ENCODE assay signal across 8 cellular contexts in the genomic region with DNA sequence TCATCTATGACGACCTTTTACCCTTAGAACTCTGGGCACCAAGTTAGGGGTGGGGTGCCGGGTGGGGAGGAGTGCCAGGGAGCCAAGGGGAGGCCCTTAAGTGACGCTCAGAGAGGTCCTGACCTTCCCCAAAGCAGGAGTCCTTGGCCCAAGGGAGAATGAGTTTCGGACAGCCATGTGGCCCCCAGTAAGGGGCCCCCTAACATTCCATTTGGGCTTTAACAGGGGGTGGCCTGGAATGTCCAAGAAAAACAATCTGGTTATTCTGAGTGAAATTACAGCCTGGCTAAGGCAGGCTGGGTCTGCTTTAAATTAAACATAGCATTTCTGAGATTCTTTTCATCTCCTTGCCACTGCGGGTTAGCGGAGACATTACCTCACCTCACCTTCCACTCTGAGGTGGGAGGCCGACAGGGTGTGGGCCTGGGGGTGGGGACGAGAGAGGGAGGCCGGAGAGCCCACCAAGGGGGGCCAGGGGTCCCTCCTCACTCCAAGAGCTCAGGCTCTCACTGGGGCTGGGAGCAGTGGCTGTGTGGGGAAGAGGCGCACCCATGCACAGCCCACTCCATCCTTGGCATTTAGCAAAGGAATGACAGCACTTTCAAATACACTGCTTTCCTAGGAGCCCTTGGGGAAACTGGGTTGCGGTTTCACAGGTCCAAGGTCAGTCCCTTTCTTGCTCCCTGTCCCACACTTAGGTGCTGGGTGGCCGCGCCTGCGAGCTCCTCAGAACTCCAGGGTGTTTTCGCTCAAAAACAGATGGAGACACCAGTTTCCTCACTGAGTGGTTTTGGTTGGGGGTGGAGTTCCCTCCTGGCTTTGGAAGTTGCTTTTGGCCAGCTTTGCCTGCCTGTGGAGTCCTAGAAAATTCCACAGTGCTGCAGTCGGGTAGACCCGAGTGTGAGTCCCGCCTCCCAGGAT.
DNase-seq lines count a peak whose midpoint lies in the region; ATAC-seq and TF ChIP-seq lines count a peak whose summit lies in the region.

No MANE protein-coding gene starts in this region.

- H3K4me1 Mint-ChIP-seq in activated B cell treated with CpG ODN at 0.5 μM for 24 hours, result peaks cover 82% of the 10 kb centered on the region
- H3K4me1 Mint-ChIP-seq in Calu3 (ENCODE audit: low read depth, unreplicated experiment), result peaks cover 7% of the 10 kb centered on the region

- H3K27ac ChIP-seq in left ventricle myocardium inferior (replicated peaks), result peak overlapping the region; percentile 82
- peak overlapping the region; percentile 74 to 92 (median 86) for H3K27ac ChIP-seq in spleen

- H3K36me3 ChIP-seq in left ventricle myocardium inferior, result no peaks in the 10 kb centered on the region
- no peaks in the 10 kb centered on the region for H3K36me3 ChIP-seq in spleen

- no peaks in the 10 kb centered on the region for H3K36me3 Mint-ChIP-seq in activated B cell treated with CpG ODN at 0.5 μM for 24 hours (ENCODE audit: low read depth)
- no peaks in the 10 kb centered on the region for H3K36me3 Mint-ChIP-seq in Calu3 (ENCODE audit: insufficient read depth, unreplicated experiment)

- POLR2A ChIA-PET in activated B cell treated with CpG ODN at 0.5 μM for 24 hours (lab: Charles Lee), result interaction anchor here (2.0 to 3.0 kb wide), 4 partner anchors 16 to 145 kb away, joined by 4 to 16 read pairs (median 6); no protein-coding TSS in a partner anchor

- H3K27ac Mint-ChIP-seq in activated B cell treated with CpG ODN at 0.5 μM for 24 hours, result peak overlapping the region; percentile 96
- no peak overlapping the region for H3K27ac Mint-ChIP-seq in Calu3 (ENCODE audit: unreplicated experiment)

- H3K27me3 Mint-ChIP-seq in activated B cell treated with CpG ODN at 0.5 μM for 24 hours (no peaks in the 10 kb centered on the region), Calu3 (ENCODE audit: unreplicated experiment) (peaks cover 16% of the 10 kb centered on the region)

- ATAC-seq in activated B cell treated with CpG ODN at 0.5 μM for 24 hours (ENCODE audit: low read depth), result no peak
- no peak for ATAC-seq in HG02938 (IDR thresholded peaks at IDR 0.05; ENCODE audit: unreplicated experiment)
- no peak for ATAC-seq in HG03196 (IDR thresholded peaks at IDR 0.05; ENCODE audit: unreplicated experiment)

- no peaks in the 10 kb centered on the region for H3K27me3 ChIP-seq in left ventricle myocardium inferior (ENCODE audit: low read depth)
- no peaks in the 10 kb centered on the region for H3K27me3 ChIP-seq in spleen (replicated peaks in 1 of 7)

- H3K9me3 Mint-ChIP-seq in activated B cell treated with CpG ODN at 0.5 μM for 24 hours (no peaks in the 10 kb centered on the region), Calu3 (ENCODE audit: low read depth, unreplicated experiment) (no peaks in the 10 kb centered on the region)

- peak overlapping the region; percentile 20; the same call in 1 of the 2 replicates for H3K4me3 ChIP-seq in GM12865 (ENCODE audit: low read depth, low read length)
- H3K4me3 ChIP-seq in left ventricle myocardium inferior, result no peak overlapping the region
- H3K4me3 ChIP-seq in spleen, result no peak overlapping the region

- no peak for TF ChIP-seq CTCF in GM12865 (IDR thresholded peaks at IDR 0.05; ENCODE audit: insufficient read depth, low read depth, low read length, missing control alignments)
- no peak for TF ChIP-seq CTCF in activated B cell treated with CpG ODN at 0.5 μM for 24 hours (IDR thresholded peaks at IDR 0.05)
- no peak for TF ChIP-seq CTCF in left ventricle myocardium inferior (IDR thresholded peaks at IDR 0.05; ENCODE audit: borderline replicate concordance)
- no peak for TF ChIP-seq CTCF in spleen (IDR thresholded peaks at IDR 0.05 in 8 of 11, conservative IDR thresholded peaks at IDR 0.05 in 3 of 11)
- TF ChIP-seq CTCF in Calu3 (IDR thresholded peaks at IDR 0.05; ENCODE audit: unreplicated experiment), result no peak

- BruUV-seq in Calu3 (replicated peaks; lab: Mats Ljungman, UMichigan), result no TSS peak

- no peak for TF ChIP-seq POLR2A in spleen (IDR thresholded peaks at IDR 0.05)

- intact Hi-C loops in activated B cell treated with CpG ODN at 0.5 μM for 24 hours (cut with micrococcal nuclease) (loop anchor here (2.0 to 10.0 kb wide), 2 partner anchors 18 to 196 kb away; partner anchors contain the start of genes IMMT and MRPL35), left ventricle myocardium inferior (cut with micrococcal nuclease) (no loop called here), spleen (cut with DNase I; ENCODE audit: low total_unique reads) (no loop called here), Calu3 (cut with micrococcal nuclease; ENCODE audit: unreplicated experiment) (loop anchor here (5.0 kb wide), 1 partner anchor 106 kb away; no protein-coding TSS in a partner anchor)

- CTCF ChIA-PET in activated B cell treated with CpG ODN at 0.5 μM for 24 hours (lab: Charles Lee), result interaction anchor here (1.7 to 2.1 kb wide), 2 partner anchors 38 to 111 kb away, joined by 4 to 5 read pairs; no protein-coding TSS in a partner anchor
- CTCF ChIA-PET in Calu3 (lab: Charles Lee), result interaction anchor here (1.6 kb wide), 1 partner anchor 9 kb away, joined by 4 read pairs; no protein-coding TSS in a partner anchor

- DNase-seq in GM12865 (ENCODE audit: low read depth) (no peak), activated B cell treated with CpG ODN at 0.5 μM for 24 hours (no peak), left ventricle myocardium inferior (peak; percentile 45), spleen (peak; percentile 77), Calu3 (no peak)
- DNase-seq in stimulated activated CD4-positive, alpha-beta T cell treated with anti-CD3 and anti-CD28 coated beads, Interleukin-2, amount 100 ng/mL, for 24 hours, result no peak

- H3K4me1 ChIP-seq in left ventricle myocardium inferior (peaks cover 77% of the 10 kb centered on the region), spleen (peaks cover 69 to 81% (median 79%) of the 10 kb centered on the region in 6 donors)

- 63 to 79% (median 67%) methylated on average over 12 to 18 of the region's 18 CpGs for WGBS in spleen, 5 donors

- H3K9me3 ChIP-seq in left ventricle myocardium inferior (replicated peaks) (peaks cover 10% of the 10 kb centered on the region), spleen (no peaks in the 10 kb centered on the region)

- H3K4me3 Mint-ChIP-seq in activated B cell treated with CpG ODN at 0.5 μM for 24 hours (peak overlapping the region; percentile 66), Calu3 (ENCODE audit: low read depth, unreplicated experiment) (no peak overlapping the region)

Comparison
In these comparisons a context has a peak if more than half of its experiments do, and no peak if none do; other contexts are left out.
1. DNase-seq: peak in left ventricle myocardium inferior (single experiment) and spleen (single experiment); none in GM12865 (single experiment), activated B cell treated with CpG ODN at 0.5 μM for 24 hours (single experiment), stimulated activated CD4-positive, alpha-beta T cell treated with anti-CD3 and anti-CD28 coated beads, Interleukin-2, amount 100 ng/mL, for 24 hours (0 of 2) and Calu3 (single experiment).
2. intact Hi-C loops: an anchor here in activated B cell treated with CpG ODN at 0.5 μM for 24 hours (2.0 to 10.0 kb wide) and Calu3 (5.0 kb wide); none called in left ventricle myocardium inferior and spleen.